In genomic region chr2:10172033-10172865, GRCh38 we compare ENCODE assay signal across 2 cellular contexts.
TF ChIP-seq lines count a peak whose summit lies in the region.

No MANE protein-coding gene starts in this region.

TF ChIP-seq in H1, 55 proteins besides CTCF, POLR2A, EP300 and RAD21:
- TF ChIP-seq KDM4A (IDR thresholded peaks at IDR 0.05; ENCODE audit: low read depth, low read length, severe bottlenecking): no peak
- TF ChIP-seq, protein P1, sequence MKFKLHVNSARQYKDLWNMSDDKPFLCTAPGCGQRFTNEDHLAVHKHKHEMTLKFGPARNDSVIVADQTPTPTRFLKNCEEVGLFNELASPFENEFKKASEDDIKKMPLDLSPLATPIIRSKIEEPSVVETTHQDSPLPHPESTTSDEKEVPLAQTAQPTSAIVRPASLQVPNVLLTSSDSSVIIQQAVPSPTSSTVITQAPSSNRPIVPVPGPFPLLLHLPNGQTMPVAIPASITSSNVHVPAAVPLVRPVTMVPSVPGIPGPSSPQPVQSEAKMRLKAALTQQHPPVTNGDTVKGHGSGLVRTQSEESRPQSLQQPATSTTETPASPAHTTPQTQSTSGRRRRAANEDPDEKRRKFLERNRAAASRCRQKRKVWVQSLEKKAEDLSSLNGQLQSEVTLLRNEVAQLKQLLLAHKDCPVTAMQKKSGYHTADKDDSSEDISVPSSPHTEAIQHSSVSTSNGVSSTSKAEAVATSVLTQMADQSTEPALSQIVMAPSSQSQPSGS (IDR thresholded peaks at IDR 0.05; ENCODE audit: low read length): no peak
- no peak for TF ChIP-seq SIRT6 (IDR thresholded peaks at IDR 0.05; ENCODE audit: low read length)
- TF ChIP-seq SAP30 (IDR thresholded peaks at IDR 0.05; ENCODE audit: insufficient read depth, insufficient replicate concordance, low read length): no peak
- TF ChIP-seq KDM1A (IDR thresholded peaks at IDR 0.05; ENCODE audit: borderline replicate concordance, low read length): no peak
- no peak for TF ChIP-seq RXRA (IDR thresholded peaks at IDR 0.05; ENCODE audit: insufficient read depth, low read depth, low read length)
- TF ChIP-seq, protein P2, sequence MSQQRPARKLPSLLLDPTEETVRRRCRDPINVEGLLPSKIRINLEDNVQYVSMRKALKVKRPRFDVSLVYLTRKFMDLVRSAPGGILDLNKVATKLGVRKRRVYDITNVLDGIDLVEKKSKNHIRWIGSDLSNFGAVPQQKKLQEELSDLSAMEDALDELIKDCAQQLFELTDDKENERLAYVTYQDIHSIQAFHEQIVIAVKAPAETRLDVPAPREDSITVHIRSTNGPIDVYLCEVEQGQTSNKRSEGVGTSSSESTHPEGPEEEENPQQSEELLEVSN (IDR thresholded peaks at IDR 0.05): no peak
- TF ChIP-seq FOSL1 (IDR thresholded peaks at IDR 0.05; ENCODE audit: insufficient read depth, low read depth, low read length): no peak
- TF ChIP-seq GTF2F1 (IDR thresholded peaks at IDR 0.05; ENCODE audit: borderline replicate concordance, low read depth, low read length): no peak
- TF ChIP-seq KDM5A (IDR thresholded peaks at IDR 0.05; ENCODE audit: low read length): no peak

TF ChIP-seq in HepG2, 621 proteins besides CTCF, POLR2A, EP300 and RAD21:
- TF ChIP-seq RAD51 (IDR thresholded peaks at IDR 0.05; ENCODE audit: borderline replicate concordance) (no peak), ZFP36L1 (CRISPR knock-in tag; IDR thresholded peaks at IDR 0.05) (no peak), MIXL1 (CRISPR knock-in tag; IDR thresholded peaks at IDR 0.05) (no peak), ZNF598 (CRISPR knock-in tag; IDR thresholded peaks at IDR 0.05; ENCODE audit: borderline replicate concordance) (no peak), TFE3 (CRISPR knock-in tag; IDR thresholded peaks at IDR 0.05) (no peak), NFYC (CRISPR knock-in tag; IDR thresholded peaks at IDR 0.05) (no peak), AGO2 (optimal IDR thresholded peaks at IDR 0.05; ENCODE audit: low read depth, low read length) (no peak), ZC3H4 (CRISPR knock-in tag; IDR thresholded peaks at IDR 0.05; ENCODE audit: borderline replicate concordance) (no peak), ZBTB3 (CRISPR knock-in tag; IDR thresholded peaks at IDR 0.05; ENCODE audit: borderline replicate concordance, low read depth) (no peak), SMARCC2 (IDR thresholded peaks at IDR 0.05) (no peak), JUN (CRISPR knock-in tag; IDR thresholded peaks at IDR 0.05) (no peak), ZNF329 (CRISPR knock-in tag; IDR thresholded peaks at IDR 0.05; ENCODE audit: low read depth) (no peak), TP53 (CRISPR knock-in tag; conservative IDR thresholded peaks at IDR 0.05) (no peak), KLF15 (CRISPR knock-in tag; IDR thresholded peaks at IDR 0.05; ENCODE audit: borderline replicate concordance) (no peak), ZNF75D (CRISPR knock-in tag; IDR thresholded peaks at IDR 0.05; ENCODE audit: borderline replicate concordance) (no peak), RBM39 (IDR thresholded peaks at IDR 0.05; ENCODE audit: low read depth, low read length, poor library complexity, severe bottlenecking) (no peak)
- TF ChIP-seq, protein P3, sequence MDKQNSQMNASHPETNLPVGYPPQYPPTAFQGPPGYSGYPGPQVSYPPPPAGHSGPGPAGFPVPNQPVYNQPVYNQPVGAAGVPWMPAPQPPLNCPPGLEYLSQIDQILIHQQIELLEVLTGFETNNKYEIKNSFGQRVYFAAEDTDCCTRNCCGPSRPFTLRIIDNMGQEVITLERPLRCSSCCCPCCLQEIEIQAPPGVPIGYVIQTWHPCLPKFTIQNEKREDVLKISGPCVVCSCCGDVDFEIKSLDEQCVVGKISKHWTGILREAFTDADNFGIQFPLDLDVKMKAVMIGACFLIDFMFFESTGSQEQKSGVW (CRISPR knock-in tag; IDR thresholded peaks at IDR 0.05; ENCODE audit: borderline replicate concordance): no peak
- TF ChIP-seq, protein P4, sequence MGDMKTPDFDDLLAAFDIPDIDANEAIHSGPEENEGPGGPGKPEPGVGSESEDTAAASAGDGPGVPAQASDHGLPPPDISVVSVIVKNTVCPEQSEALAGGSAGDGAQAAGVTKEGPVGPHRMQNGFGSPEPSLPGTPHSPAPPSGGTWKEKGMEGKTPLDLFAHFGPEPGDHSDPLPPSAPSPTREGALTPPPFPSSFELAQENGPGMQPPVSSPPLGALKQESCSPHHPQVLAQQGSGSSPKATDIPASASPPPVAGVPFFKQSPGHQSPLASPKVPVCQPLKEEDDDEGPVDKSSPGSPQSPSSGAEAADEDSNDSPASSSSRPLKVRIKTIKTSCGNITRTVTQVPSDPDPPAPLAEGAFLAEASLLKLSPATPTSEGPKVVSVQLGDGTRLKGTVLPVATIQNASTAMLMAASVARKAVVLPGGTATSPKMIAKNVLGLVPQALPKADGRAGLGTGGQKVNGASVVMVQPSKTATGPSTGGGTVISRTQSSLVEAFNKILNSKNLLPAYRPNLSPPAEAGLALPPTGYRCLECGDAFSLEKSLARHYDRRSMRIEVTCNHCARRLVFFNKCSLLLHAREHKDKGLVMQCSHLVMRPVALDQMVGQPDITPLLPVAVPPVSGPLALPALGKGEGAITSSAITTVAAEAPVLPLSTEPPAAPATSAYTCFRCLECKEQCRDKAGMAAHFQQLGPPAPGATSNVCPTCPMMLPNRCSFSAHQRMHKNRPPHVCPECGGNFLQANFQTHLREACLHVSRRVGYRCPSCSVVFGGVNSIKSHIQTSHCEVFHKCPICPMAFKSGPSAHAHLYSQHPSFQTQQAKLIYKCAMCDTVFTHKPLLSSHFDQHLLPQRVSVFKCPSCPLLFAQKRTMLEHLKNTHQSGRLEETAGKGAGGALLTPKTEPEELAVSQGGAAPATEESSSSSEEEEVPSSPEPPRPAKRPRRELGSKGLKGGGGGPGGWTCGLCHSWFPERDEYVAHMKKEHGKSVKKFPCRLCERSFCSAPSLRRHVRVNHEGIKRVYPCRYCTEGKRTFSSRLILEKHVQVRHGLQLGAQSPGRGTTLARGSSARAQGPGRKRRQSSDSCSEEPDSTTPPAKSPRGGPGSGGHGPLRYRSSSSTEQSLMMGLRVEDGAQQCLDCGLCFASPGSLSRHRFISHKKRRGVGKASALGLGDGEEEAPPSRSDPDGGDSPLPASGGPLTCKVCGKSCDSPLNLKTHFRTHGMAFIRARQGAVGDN (CRISPR knock-in tag; IDR thresholded peaks at IDR 0.05): no peak
- TF ChIP-seq, protein P5, sequence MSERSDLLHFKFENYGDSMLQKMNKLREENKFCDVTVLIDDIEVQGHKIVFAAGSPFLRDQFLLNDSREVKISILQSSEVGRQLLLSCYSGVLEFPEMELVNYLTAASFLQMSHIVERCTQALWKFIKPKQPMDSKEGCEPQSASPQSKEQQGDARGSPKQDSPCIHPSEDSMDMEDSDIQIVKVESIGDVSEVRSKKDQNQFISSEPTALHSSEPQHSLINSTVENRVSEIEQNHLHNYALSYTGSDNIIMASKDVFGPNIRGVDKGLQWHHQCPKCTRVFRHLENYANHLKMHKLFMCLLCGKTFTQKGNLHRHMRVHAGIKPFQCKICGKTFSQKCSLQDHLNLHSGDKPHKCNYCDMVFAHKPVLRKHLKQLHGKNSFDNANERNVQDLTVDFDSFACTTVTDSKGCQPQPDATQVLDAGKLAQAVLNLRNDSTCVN (CRISPR knock-in tag; IDR thresholded peaks at IDR 0.05; ENCODE audit: borderline replicate concordance): no peak
- TF ChIP-seq, protein P6, sequence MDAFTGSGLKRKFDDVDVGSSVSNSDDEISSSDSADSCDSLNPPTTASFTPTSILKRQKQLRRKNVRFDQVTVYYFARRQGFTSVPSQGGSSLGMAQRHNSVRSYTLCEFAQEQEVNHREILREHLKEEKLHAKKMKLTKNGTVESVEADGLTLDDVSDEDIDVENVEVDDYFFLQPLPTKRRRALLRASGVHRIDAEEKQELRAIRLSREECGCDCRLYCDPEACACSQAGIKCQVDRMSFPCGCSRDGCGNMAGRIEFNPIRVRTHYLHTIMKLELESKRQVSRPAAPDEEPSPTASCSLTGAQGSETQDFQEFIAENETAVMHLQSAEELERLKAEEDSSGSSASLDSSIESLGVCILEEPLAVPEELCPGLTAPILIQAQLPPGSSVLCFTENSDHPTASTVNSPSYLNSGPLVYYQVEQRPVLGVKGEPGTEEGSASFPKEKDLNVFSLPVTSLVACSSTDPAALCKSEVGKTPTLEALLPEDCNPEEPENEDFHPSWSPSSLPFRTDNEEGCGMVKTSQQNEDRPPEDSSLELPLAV (CRISPR knock-in tag; conservative IDR thresholded peaks at IDR 0.05; ENCODE audit: low read depth): no peak
